Comparison of ENCODE assay signal across 13 cellular contexts in genomic region chrX:48854898-48855297, GRCh38. TPM values are rescaled to one million over a fixed set of nuclear protein-coding genes. Genes with fewer than 3 reads are reported as not detected.
DNase-seq lines count a peak whose midpoint lies in the region; ATAC-seq and TF ChIP-seq lines count a peak whose summit lies in the region.
"Had no signal": no experiment of that assay in that cellular context is flagged by ENCODE, and none has a peak within 500 bp of the region (broad histone marks: within the 10 kb centered on the region; RNA-seq: fewer than 3 reads in every experiment).

No MANE protein-coding gene starts in this region.

- H3K36me3 ChIP-seq in breast epithelium = no peaks in the 10 kb centered on the region
- H3K36me3 ChIP-seq in Panc1 (ENCODE audit: control insufficient read depth, insufficient read depth, low read length) = no peaks in the 10 kb centered on the region
- no peaks in the 10 kb centered on the region for H3K36me3 ChIP-seq in smooth muscle cell (ENCODE audit: low read depth)

- H3K9ac ChIP-seq in smooth muscle cell (ENCODE audit: low read depth) = no peak overlapping the region
- H3K9ac ChIP-seq: GM23248 had no signal

- in situ Hi-C loops in Panc1 (cut with HindIII; ENCODE audit: low pct_unique_long_range_greater_than_20kb, low sequenced_read_pairs) = no loop called here

- BruUV-seq in MCF 10A (replicated peaks; lab: Mats Ljungman, UMichigan) = no TSS peak
- BruUV-seq in Panc1 (replicated peaks; lab: Mats Ljungman, UMichigan) = no TSS peak

- H3K4me3 ChIP-seq in breast epithelium (no peak overlapping the region), Panc1 (ENCODE audit: low read depth in 2 of 2, low read length in 2 of 2) (no peak overlapping the region), smooth muscle cell (no peak overlapping the region)
- H3K4me3 ChIP-seq: GM23248, lung had no signal

- POLR2A ChIA-PET in MCF 10A (lab: Yijun Ruan, JAX) (interaction anchor here (0.6 kb wide), 2 partner anchors 12 to 43 kb away, joined by 3 to 4 read pairs; no protein-coding TSS in a partner anchor), Panc1 (lab: Charles Lee) (no interaction called here)

- TF ChIP-seq POLR2A in breast epithelium (IDR thresholded peaks at IDR 0.05) = no peak

- no peaks in the 10 kb centered on the region for H3K27me3 Mint-ChIP-seq in MCF 10A (ENCODE audit: insufficient read depth, unreplicated experiment)
- H3K27me3 Mint-ChIP-seq in dendritic cell treated with granulocyte-macrophage colony-stimulating factor and Interleukin-4, amounts not matched to agents 40 ng/mL and 50 ng/mL, for 4 days = peaks cover 3% of the 10 kb centered on the region

- H3K4me1 ChIP-seq in breast epithelium = no peaks in the 10 kb centered on the region
- no peaks in the 10 kb centered on the region for H3K4me1 ChIP-seq in Panc1 (ENCODE audit: control insufficient read depth, insufficient read depth, low read length)
- H3K4me1 ChIP-seq in smooth muscle cell (ENCODE audit: low read depth) = no peaks in the 10 kb centered on the region

- peak; percentile 11 for DNase-seq in MCF 10A (ENCODE audit: unreplicated experiment)
- no peak for DNase-seq in breast epithelium (ENCODE audit: low spot score in 2 of 2)
- DNase-seq in Panc1 (ENCODE audit: low read depth, low spot score) = no peak
- no peak for DNase-seq in smooth muscle cell (lab: John Stamatoyannopoulos, UW; ENCODE audit: unreplicated experiment)
- no peak for DNase-seq in left lobe of liver (ENCODE audit: low spot score)
- no peak for DNase-seq in cardiac septum (ENCODE audit: low spot score)
- DNase-seq: activated gamma-delta T cell treated with Interleukin-2 at 50 U/mL for 16 hours, GM23248 had no signal

- no peak overlapping the region for H2AFZ ChIP-seq in smooth muscle cell (ENCODE audit: low read depth)
- H2AFZ ChIP-seq: GM23248 had no signal

- ATAC-seq in Panc1 (no peak), left lobe of liver (no peak), GM18861 (IDR thresholded peaks at IDR 0.05; ENCODE audit: unreplicated experiment) (no peak)

- H3K79me2 ChIP-seq in smooth muscle cell (ENCODE audit: low read depth) = no peaks in the 10 kb centered on the region

- H3K9me3 Mint-ChIP-seq in MCF 10A (ENCODE audit: unreplicated experiment) = peaks cover 7% of the 10 kb centered on the region
- peaks cover 19% of the 10 kb centered on the region for H3K9me3 Mint-ChIP-seq in dendritic cell treated with granulocyte-macrophage colony-stimulating factor and Interleukin-4, amounts not matched to agents 40 ng/mL and 50 ng/mL, for 4 days
- H3K9me3 Mint-ChIP-seq: CD8-positive, alpha-beta memory T cell had no signal

- no peaks in the 10 kb centered on the region for H3K9me3 ChIP-seq in breast epithelium
- H3K9me3 ChIP-seq in Panc1 (ENCODE audit: control insufficient read depth, insufficient read depth, low read depth, low read length) = no peaks in the 10 kb centered on the region
- H3K9me3 ChIP-seq in smooth muscle cell (replicated peaks; ENCODE audit: low read depth) = no peaks in the 10 kb centered on the region

- WGBS in smooth muscle cell (ENCODE audit: low lambda C conversion rate) = 54% methylated on average over 5 of the region's 5 CpGs

- H3K4me2 ChIP-seq in smooth muscle cell = no peak overlapping the region

- TF ChIP-seq CTCF in MCF 10A (IDR thresholded peaks at IDR 0.05; ENCODE audit: unreplicated experiment) = peak; percentile 37
- no peak for TF ChIP-seq CTCF in breast epithelium (IDR thresholded peaks at IDR 0.05)
- peak; percentile 70 for TF ChIP-seq CTCF in Panc1 (IDR thresholded peaks at IDR 0.05)
- TF ChIP-seq CTCF in smooth muscle cell (IDR thresholded peaks at IDR 0.05; ENCODE audit: borderline replicate concordance, insufficient read depth, poor library complexity, severe bottlenecking) = peak; percentile 22

- no peaks in the 10 kb centered on the region for H3F3A ChIP-seq in smooth muscle cell (ENCODE audit: low read depth)

- H4K20me1 ChIP-seq in smooth muscle cell (ENCODE audit: low read depth) = no peaks in the 10 kb centered on the region

- CTCF ChIA-PET in MCF 10A (lab: Yijun Ruan, JAX) = interaction anchor here (0.6 to 1.1 kb wide), 5 partner anchors 12 to 223 kb away, joined by 3 to 4 read pairs (median 3); no protein-coding TSS in a partner anchor
- CTCF ChIA-PET in Panc1 (lab: Charles Lee) = no interaction called here

- H3K27me3 ChIP-seq in breast epithelium = peaks cover 0 to 41% of the 10 kb centered on the region in 2 donors
- no peaks in the 10 kb centered on the region for H3K27me3 ChIP-seq in Panc1 (ENCODE audit: control insufficient read depth, insufficient read depth, low read length)
- H3K27me3 ChIP-seq in smooth muscle cell (ENCODE audit: low read depth) = no peaks in the 10 kb centered on the region

- no peaks in the 10 kb centered on the region for H3K36me3 Mint-ChIP-seq in MCF 10A (ENCODE audit: insufficient read depth, unreplicated experiment)
- no peaks in the 10 kb centered on the region for H3K36me3 Mint-ChIP-seq in dendritic cell treated with granulocyte-macrophage colony-stimulating factor and Interleukin-4, amounts not matched to agents 40 ng/mL and 50 ng/mL, for 4 days (ENCODE audit: low read depth)
- H3K36me3 Mint-ChIP-seq: CD8-positive, alpha-beta memory T cell had no signal

- peaks cover 7% of the 10 kb centered on the region for H3K4me1 Mint-ChIP-seq in MCF 10A (ENCODE audit: insufficient read depth, unreplicated experiment)
- H3K4me1 Mint-ChIP-seq in dendritic cell treated with granulocyte-macrophage colony-stimulating factor and Interleukin-4, amounts not matched to agents 40 ng/mL and 50 ng/mL, for 4 days (ENCODE audit: low read depth) = peaks cover 22% of the 10 kb centered on the region

- peak overlapping the region; percentile 29 for H3K27ac Mint-ChIP-seq in MCF 10A (ENCODE audit: low read depth, unreplicated experiment)
- H3K27ac Mint-ChIP-seq in dendritic cell treated with granulocyte-macrophage colony-stimulating factor and Interleukin-4, amounts not matched to agents 40 ng/mL and 50 ng/mL, for 4 days = peak overlapping the region; percentile 8

- peak overlapping the region; percentile 24 for H3K4me3 Mint-ChIP-seq in MCF 10A (ENCODE audit: unreplicated experiment)
- no peak overlapping the region for H3K4me3 Mint-ChIP-seq in dendritic cell treated with granulocyte-macrophage colony-stimulating factor and Interleukin-4, amounts not matched to agents 40 ng/mL and 50 ng/mL, for 4 days
- H3K4me3 Mint-ChIP-seq: CD8-positive, alpha-beta memory T cell had no signal

- H3K27ac ChIP-seq in breast epithelium (no peak overlapping the region), Panc1 (ENCODE audit: low read length) (no peak overlapping the region), smooth muscle cell (ENCODE audit: low read depth) (no peak overlapping the region)
- H3K27ac ChIP-seq: GM23248, HL-60 had no signal

- intact Hi-C loops in MCF 10A (cut with micrococcal nuclease) (loop anchor here (1.0 to 2.0 kb wide), 3 partner anchors 36 to 62 kb away; no protein-coding TSS in a partner anchor), breast epithelium (cut with DNase I; ENCODE audit: low total_unique reads) (no loop called here), Panc1 (cut with micrococcal nuclease; ENCODE audit: unreplicated experiment) (no loop called here), cardiac septum (cut with DNase I) (no loop called here)
- intact Hi-C loops in dendritic cell treated with granulocyte-macrophage colony-stimulating factor and Interleukin-4, amounts not matched to agents 40 ng/mL and 50 ng/mL, for 4 days (cut with micrococcal nuclease) = no loop called here

RNA-seq across cellular contexts. Expression of gene PCSK1N, which starts 19.5 kb away (rescaled TPM):
- total RNA-seq in MCF 10A (2022) = 5.0 and 6.3 TPM in 2 replicates
- 1 to 10 TPM; 1.4 to 3.6 (median 2.2) TPM for total RNA-seq in breast epithelium
- total RNA-seq in Panc1 (2021; ENCODE audit: unreplicated experiment) = 17.8 TPM
- 24.7 TPM for polyA plus RNA-seq in Panc1 (2012; ENCODE audit: insufficient read length)
- total RNA-seq in smooth muscle cell = 7.8 and 11.6 TPM in 2 replicates
- polyA plus RNA-seq in smooth muscle cell = 14.4 and 51.9 TPM in 2 replicates
- 0.23 TPM for total RNA-seq in left lobe of liver
- total RNA-seq in cardiac septum = 4.1 TPM

RNA-seq across cellular contexts. Expression of gene ERAS, which starts 28.6 kb away (rescaled TPM):
- 0.25 TPM in 1 of 2 replicates, not detected in the other for total RNA-seq in MCF 10A (2022)
- total RNA-seq in breast epithelium = under 1 TPM in 1 of 3 donors, not detected in 2; 0.73 TPM
- total RNA-seq in Panc1 (2021; ENCODE audit: unreplicated experiment) = 0.23 TPM
- polyA plus RNA-seq in Panc1 (2012; ENCODE audit: insufficient read length) = 0.36 TPM
- not detected in 2 replicates for total RNA-seq in smooth muscle cell
- not detected in 2 replicates for polyA plus RNA-seq in smooth muscle cell
- not detected for total RNA-seq in left lobe of liver
- not detected for total RNA-seq in cardiac septum
- total RNA-seq: GM23248, lung had no signal
- polyA plus RNA-seq: CD8-positive, alpha-beta memory T cell; GM23248 had no signal

RNA-seq across cellular contexts. Expression of gene TIMM17B, which starts 42.7 kb away (rescaled TPM):
- 70.6 and 73.7 TPM in 2 replicates for total RNA-seq in MCF 10A (2022)
- total RNA-seq in breast epithelium = 10 to 100 TPM; 32.3 to 40.8 (median 35.4) TPM
- 92.1 TPM for total RNA-seq in Panc1 (2021; ENCODE audit: unreplicated experiment)
- 95.5 TPM for polyA plus RNA-seq in Panc1 (2012; ENCODE audit: insufficient read length)
- total RNA-seq in smooth muscle cell = 68.6 and 78.8 TPM in 2 replicates
- 134 and 141 TPM in 2 replicates for polyA plus RNA-seq in smooth muscle cell
- total RNA-seq in left lobe of liver = 22.8 TPM
- total RNA-seq in cardiac septum = 49.8 TPM

RNA-seq across cellular contexts. Expression of gene PQBP1, which starts 42.8 kb away (rescaled TPM):
- total RNA-seq in MCF 10A (2022) (126 and 150 TPM in 2 replicates), breast epithelium (10 to 100 TPM; 56.0 to 71.4 (median 71.0) TPM), Panc1 (2021; ENCODE audit: unreplicated experiment) (136 TPM), smooth muscle cell (17.0 and 20.6 TPM in 2 replicates), left lobe of liver (31.3 TPM), cardiac septum (42.2 TPM)
- polyA plus RNA-seq in Panc1 (2012; ENCODE audit: insufficient read length) = 173 TPM
- polyA plus RNA-seq in smooth muscle cell = 46.7 and 48.2 TPM in 2 replicates

RNA-seq across cellular contexts. Expression of gene HDAC6, which starts 53.0 kb away (rescaled TPM):
- total RNA-seq in MCF 10A (2022) (45.1 and 53.2 TPM in 2 replicates), breast epithelium (10 to 100 TPM; 78.2 to 86.2 (median 84.3) TPM), Panc1 (2021; ENCODE audit: unreplicated experiment) (97.1 TPM), smooth muscle cell (46.0 and 76.1 TPM in 2 replicates), left lobe of liver (113 TPM), cardiac septum (33.7 TPM)
- polyA plus RNA-seq in Panc1 (2012; ENCODE audit: insufficient read length) = 81.1 TPM
- polyA plus RNA-seq in smooth muscle cell = 68.9 and 71.3 TPM in 2 replicates

Comparison
In these comparisons a context has a peak if more than half of its experiments do, and no peak if none do; other contexts are left out.
1. CTCF ChIP-seq: peak in MCF 10A (single experiment), Panc1 (single experiment) and smooth muscle cell (single experiment); none in breast epithelium (0 of 3).